17 cellular contexts compared by ENCODE assay signal in the genomic region with DNA sequence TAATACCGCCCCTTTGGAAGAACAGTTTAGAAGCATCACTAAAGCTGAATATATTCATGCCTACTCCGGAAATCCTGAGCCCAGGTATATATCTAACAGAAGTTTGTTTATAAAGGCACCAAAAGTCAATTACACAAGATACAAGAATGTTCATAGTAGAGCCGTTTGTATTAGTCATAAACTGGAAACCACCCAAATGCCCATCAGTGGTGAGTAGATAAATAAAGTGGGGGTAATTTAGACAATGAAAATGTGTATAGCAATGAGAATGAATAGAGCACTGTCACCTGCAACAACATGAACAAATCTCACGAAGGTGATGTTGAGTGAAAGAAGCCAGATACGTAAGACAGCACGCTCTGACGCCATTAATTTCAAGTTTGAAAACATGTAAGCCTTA.
DNase-seq lines count a peak whose midpoint lies in the region; ATAC-seq, FAIRE-seq and TF ChIP-seq lines count a peak whose summit lies in the region.
"Had no signal": no experiment of that assay in that cellular context is flagged by ENCODE, and none has a peak within 500 bp of the region (broad histone marks: within the 10 kb centered on the region; RNA-seq: fewer than 3 reads in every experiment).

No MANE protein-coding gene starts in this region.

- H2AFZ ChIP-seq in astrocyte (ENCODE audit: low read depth, low read length): no peak overlapping the region

- no peak for TF ChIP-seq CTCF in A549 (IDR thresholded peaks at IDR 0.05)
- no peak for TF ChIP-seq CTCF in astrocyte (IDR thresholded peaks at IDR 0.05; ENCODE audit: insufficient read depth, low read depth, low read length)
- TF ChIP-seq CTCF in fibroblast of pulmonary artery (IDR thresholded peaks at IDR 0.05; ENCODE audit: low read length, missing control alignments): no peak

- TF ChIP-seq POLR2A in A549 (IDR thresholded peaks at IDR 0.05; ENCODE audit: low read length): no peak

- H3K27ac ChIP-seq in A549: peak overlapping the region; percentile 55 to 80; a peak in 5 of 6 replicates
- H3K27ac ChIP-seq in astrocyte (ENCODE audit: low read depth, low read length): no peak overlapping the region
- H3K27ac ChIP-seq: thyroid gland had no signal

- H3K9me3 ChIP-seq in A549: no peaks in the 10 kb centered on the region
- H3K9me3 ChIP-seq in astrocyte (ENCODE audit: insufficient read depth, low read depth, low read length): peaks cover 3% of the 10 kb centered on the region
- H3K9me3 ChIP-seq: thyroid gland had no signal

- no peak overlapping the region for H3K27ac Mint-ChIP-seq in astrocyte (ENCODE audit: unreplicated experiment)
- H3K27ac Mint-ChIP-seq: activated CD8-positive, alpha-beta T cell treated with anti-CD3 and anti-CD28 coated beads, Interleukin-2, amount 10 ng/mL, durations not matched to agents 7 days and 5 days; nephron had no signal

- ATAC-seq in A549 (peak; percentile 32 to 46; a peak in 4 of 6 replicates), GM19328 (IDR thresholded peaks at IDR 0.05; ENCODE audit: unreplicated experiment) (no peak)
- ATAC-seq: activated CD8-positive, alpha-beta T cell treated with anti-CD3 and anti-CD28 coated beads, Interleukin-2, amount 10 ng/mL, durations not matched to agents 7 days and 5 days; left colon had no signal

- no peak overlapping the region for H3K4me3 ChIP-seq in A549
- no peak overlapping the region for H3K4me3 ChIP-seq in astrocyte (ENCODE audit: insufficient read depth, low read depth, low read length)
- H3K4me3 ChIP-seq in fibroblast of pulmonary artery (replicated peaks; ENCODE audit: low read depth, low read length): no peak overlapping the region
- H3K4me3 ChIP-seq: smooth muscle cell, thyroid gland had no signal

- CTCF ChIA-PET in A549 (lab: Yijun Ruan, JAX): interaction anchor here (3.0 to 5.6 kb wide), 2 partner anchors 16 to 33 kb away, joined by 11 to 27 read pairs; no protein-coding TSS in a partner anchor

- H3K27me3 ChIP-seq in astrocyte (ENCODE audit: insufficient read depth, low read length): peaks cover 35% of the 10 kb centered on the region
- H3K27me3 ChIP-seq: thyroid gland had no signal

- no peak for TF ChIP-seq RAD21 in A549 (conservative IDR thresholded peaks at IDR 0.05 in 1 of 2, IDR thresholded peaks at IDR 0.05 in 1 of 2)

- no peak for TF ChIP-seq EP300 in A549 (IDR thresholded peaks at IDR 0.05)

- H3K9me3 Mint-ChIP-seq in astrocyte (ENCODE audit: unreplicated experiment): peaks cover 1% of the 10 kb centered on the region
- H3K9me3 Mint-ChIP-seq: nephron had no signal

- no peak overlapping the region for H3K4me3 Mint-ChIP-seq in astrocyte (ENCODE audit: unreplicated experiment)
- H3K4me3 Mint-ChIP-seq: activated CD8-positive, alpha-beta T cell treated with anti-CD3 and anti-CD28 coated beads, Interleukin-2, amount 10 ng/mL, durations not matched to agents 7 days and 5 days; nephron had no signal

- H3K36me3 Mint-ChIP-seq in astrocyte (ENCODE audit: low read depth, unreplicated experiment): no peaks in the 10 kb centered on the region

- H3K4me1 ChIP-seq in A549: peaks cover 51% of the 10 kb centered on the region
- peaks cover 10% of the 10 kb centered on the region for H3K4me1 ChIP-seq in astrocyte (ENCODE audit: insufficient read depth, low read length)
- H3K4me1 ChIP-seq: thyroid gland had no signal

- H3K4me1 Mint-ChIP-seq in astrocyte (ENCODE audit: low read depth, unreplicated experiment): peaks cover 6% of the 10 kb centered on the region

- H3K9ac ChIP-seq in astrocyte (ENCODE audit: low read length): no peak overlapping the region

- peak overlapping the region; percentile 71 for H3K4me2 ChIP-seq in A549
- H3K4me2 ChIP-seq in astrocyte (ENCODE audit: low read length): peak overlapping the region; percentile 34
- H3K4me2 ChIP-seq: smooth muscle cell had no signal

- POLR2A ChIA-PET in A549 (lab: Yijun Ruan, JAX): interaction anchor here (0.7 to 1.0 kb wide), 2 partner anchors 9 to 68 kb away, joined by 3 read pairs; partner anchors contain the start of gene GLCE

- 15% methylated on average over 7 of the region's 7 CpGs for WGBS in A549 (ENCODE audit: missing lambda C conversion rate)

- FAIRE-seq in A549 (lab: Jason Lieb, UNC) (peak; percentile 85), astrocyte (lab: Jason Lieb, UNC) (no peak)

- H3K36me3 ChIP-seq in astrocyte (ENCODE audit: insufficient read depth, low read length): no peaks in the 10 kb centered on the region
- H3K36me3 ChIP-seq: thyroid gland had no signal

- no peaks in the 10 kb centered on the region for H4K20me1 ChIP-seq in astrocyte (ENCODE audit: insufficient read depth, low read length)

- peaks cover 57% of the 10 kb centered on the region for H3K27me3 Mint-ChIP-seq in astrocyte (ENCODE audit: low read depth, unreplicated experiment)

- peak; percentile 52 to 82 for DNase-seq in A549 (ENCODE audit: low read depth in 1 of 2, low spot score in 1 of 2)
- peak; percentile 86 for DNase-seq in HT1080 (ENCODE audit: low read depth)
- DNase-seq in astrocyte (ENCODE audit: low read depth): peak; percentile 72
- peak; percentile 80 for DNase-seq in fibroblast of pulmonary artery (ENCODE audit: low read depth)
- no peak for DNase-seq in stimulated activated naive CD4-positive, alpha-beta T cell treated with Interleukin-2 at 50 U/mL for 16 hours (lab: John Stamatoyannopoulos, UW)
- DNase-seq in NCI-H748 treated with DMSO at 0.1 percent for 48 hours (lab: John Stamatoyannopoulos, UW): no peak
- no peak for DNase-seq in AG08396 (ENCODE audit: low spot score)
- DNase-seq: activated CD8-positive, alpha-beta T cell treated with anti-CD3 and anti-CD28 coated beads, Interleukin-2, amount 10 ng/mL, durations not matched to agents 7 days and 5 days; activated naive CD4-positive, alpha-beta T cell; DND-41; left colon; NCI-H1930; T-helper 2 cell; thyroid gland had no signal

- no peaks in the 10 kb centered on the region for H3K79me2 ChIP-seq in astrocyte (ENCODE audit: insufficient read depth, low read length)

TF ChIP-seq in A549, 52 proteins besides CTCF, POLR2A, EP300 and RAD21:
- TF ChIP-seq MYC (IDR thresholded peaks at IDR 0.05; ENCODE audit: borderline replicate concordance, low read length) (no peak), ZNF302 (CRISPR knock-in tag; IDR thresholded peaks at IDR 0.05) (no peak), EHMT2 (IDR thresholded peaks at IDR 0.05; ENCODE audit: low read depth) (no peak), SREBF2 (IDR thresholded peaks at IDR 0.05) (no peak), JUN (IDR thresholded peaks at IDR 0.05) (0 out of 5 replicates have a peak, but pooled peaks have one; percentile 14 to 24), HOXB5 (CRISPR knock-in tag; IDR thresholded peaks at IDR 0.05) (no peak), CHD4 (IDR thresholded peaks at IDR 0.05; ENCODE audit: borderline replicate concordance) (no peak), BCL3 (IDR thresholded peaks at IDR 0.05) (no peak), RCOR1 (IDR thresholded peaks at IDR 0.05; ENCODE audit: low read depth, low read length) (no peak), TFCP2L1 (CRISPR knock-in tag; IDR thresholded peaks at IDR 0.05) (no peak), CHD2 (IDR thresholded peaks at IDR 0.05; ENCODE audit: low read length, partially characterized antibody) (no peak), HOXB13 (CRISPR knock-in tag; IDR thresholded peaks at IDR 0.05; ENCODE audit: low read depth) (no peak), JUNB (IDR thresholded peaks at IDR 0.05) (peak; percentile 67), HES2 (IDR thresholded peaks at IDR 0.05) (no peak), MAFK (IDR thresholded peaks at IDR 0.05; ENCODE audit: partially characterized antibody) (no peak), EHF (CRISPR knock-in tag; IDR thresholded peaks at IDR 0.05) (no peak), FOXS1 (CRISPR knock-in tag; IDR thresholded peaks at IDR 0.05) (no peak), GATA3 (IDR thresholded peaks at IDR 0.05; ENCODE audit: borderline replicate concordance) (peak; percentile 67; the same call in 1 of the 2 replicates), SMC3 (IDR thresholded peaks at IDR 0.05) (no peak), RFX5 (IDR thresholded peaks at IDR 0.05) (0 out of 2 replicates have a peak, but pooled peaks have one; percentile 14), CEBPB (IDR thresholded peaks at IDR 0.05) (peak; percentile 68 to 87; a peak in 3 of 4 replicates), FOSL2 (IDR thresholded peaks at IDR 0.05) (0 out of 2 replicates have a peak, but pooled peaks have one; percentile 33), FOSL2 (CRISPR knock-in tag; IDR thresholded peaks at IDR 0.05) (peak; percentile 82)
- TF ChIP-seq, protein P1, sequence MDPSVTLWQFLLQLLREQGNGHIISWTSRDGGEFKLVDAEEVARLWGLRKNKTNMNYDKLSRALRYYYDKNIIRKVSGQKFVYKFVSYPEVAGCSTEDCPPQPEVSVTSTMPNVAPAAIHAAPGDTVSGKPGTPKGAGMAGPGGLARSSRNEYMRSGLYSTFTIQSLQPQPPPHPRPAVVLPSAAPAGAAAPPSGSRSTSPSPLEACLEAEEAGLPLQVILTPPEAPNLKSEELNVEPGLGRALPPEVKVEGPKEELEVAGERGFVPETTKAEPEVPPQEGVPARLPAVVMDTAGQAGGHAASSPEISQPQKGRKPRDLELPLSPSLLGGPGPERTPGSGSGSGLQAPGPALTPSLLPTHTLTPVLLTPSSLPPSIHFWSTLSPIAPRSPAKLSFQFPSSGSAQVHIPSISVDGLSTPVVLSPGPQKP (IDR thresholded peaks at IDR 0.05; ENCODE audit: low read depth, low read length): no peak
- TF ChIP-seq, protein P2, sequence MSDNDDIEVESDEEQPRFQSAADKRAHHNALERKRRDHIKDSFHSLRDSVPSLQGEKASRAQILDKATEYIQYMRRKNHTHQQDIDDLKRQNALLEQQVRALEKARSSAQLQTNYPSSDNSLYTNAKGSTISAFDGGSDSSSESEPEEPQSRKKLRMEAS (IDR thresholded peaks at IDR 0.05): no peak; the same call in 1 of the 2 replicates

Comparison
In these comparisons a context has a peak if more than half of its experiments do, and no peak if none do; other contexts are left out.
1. DNase-seq: peak in A549 (2 of 2), HT1080 (single experiment), astrocyte (single experiment) and fibroblast of pulmonary artery (single experiment); none in stimulated activated naive CD4-positive, alpha-beta T cell treated with Interleukin-2 at 50 U/mL for 16 hours (single experiment), NCI-H748 treated with DMSO at 0.1 percent for 48 hours (single experiment) and AG08396 (single experiment).